ENCODE assay signal across 32 cellular contexts in genomic region chr17:71682174-71682494, GRCh38.
"Had no signal": no experiment of that assay in that cellular context is flagged by ENCODE, and none has a peak within 500 bp of the region (broad histone marks: within the 10 kb centered on the region; RNA-seq: fewer than 3 reads in every experiment).

No MANE protein-coding gene starts in this region.

- H3K4me3 ChIP-seq: adrenal gland, body of pancreas, breast epithelium had no signal

- DNase-seq: activated B cell treated with CpG ODN at 0.5 μM for 24 hours; activated CD4-positive, alpha-beta memory T cell treated with anti-CD3 and anti-CD28 coated beads for 36 hours; activated CD4-positive, alpha-beta T cell treated with anti-CD3 and anti-CD28 coated beads for 4 hours; activated CD4-positive, alpha-beta T cell treated with anti-CD3 and anti-CD28 coated beads, Interleukin-2, amount 10 ng/mL, durations not matched to agents 24 days and 14 days; activated CD4-positive, alpha-beta T cell treated with anti-CD3 and anti-CD28 coated beads, Interleukin-2, amount 50 U/mL, for 1 hour; activated CD4-positive, alpha-beta T cell treated with anti-CD3 and anti-CD28 coated beads, Interleukin-2, amount 50 U/mL, for 4 hours; activated CD4-positive, CD25-positive, alpha-beta regulatory T cell treated with anti-CD3 and anti-CD28 coated beads, Interleukin-2, amount 50 U/mL, for 72 hours; activated CD8-positive, alpha-beta memory T cell treated with anti-CD3 and anti-CD28 coated beads, Interleukin-2, amount 50 U/mL, for 4 hours; activated CD8-positive, alpha-beta T cell treated with anti-CD3 and anti-CD28 coated beads for 36 hours; activated effector memory CD4-positive, alpha-beta T cell treated with anti-CD3 and anti-CD28 coated beads, Interleukin-2, amount 50 U/mL, for 16 hours; activated gamma-delta T cell treated with Interleukin-2 at 50 U/mL for 16 hours; activated naive CD4-positive, alpha-beta T cell; activated naive CD4-positive, alpha-beta T cell treated with anti-CD3 and anti-CD28 coated beads for 36 hours; activated naive CD4-positive, alpha-beta T cell treated with anti-CD3 and anti-CD28 coated beads, Interleukin-2, amount 50 U/mL, for 16 hours; activated naive CD8-positive, alpha-beta T cell treated with anti-CD3 and anti-CD28 coated beads for 36 hours; activated T-cell treated with anti-CD3 and anti-CD28 coated beads for 4 hours; activated T-cell treated with anti-CD3 and anti-CD28 coated beads, Interleukin-2, amount 50 U/mL, for 1 hour; activated T-cell treated with anti-CD3 and anti-CD28 coated beads, Interleukin-2, amount 50 U/mL, for 4 hours; activated T-cell treated with anti-CD3 and anti-CD28 coated beads, Interleukin-2, amount 50 U/mL, for 72 hours; adrenal gland; amniotic stem cell; aorta; body of pancreas; brain microvascular endothelial cell; central memory CD4-positive, alpha-beta T cell; T-helper 1 cell; T-helper 2 cell; T-helper 9 cell had no signal

- H3K27me3 ChIP-seq: adrenal gland, body of pancreas, brain microvascular endothelial cell, breast epithelium had no signal

- H3K36me3 ChIP-seq: adrenal gland, brain microvascular endothelial cell had no signal

- H3K9me3 ChIP-seq: adrenal gland, body of pancreas, breast epithelium had no signal

- H3K4me1 ChIP-seq: adrenal gland, body of pancreas, breast epithelium had no signal

- H3K27ac ChIP-seq: adrenal gland, body of pancreas, brain microvascular endothelial cell, breast epithelium, VCaP had no signal

- ATAC-seq: activated CD8-positive, alpha-beta T cell treated with anti-CD3 and anti-CD28 coated beads for 36 hours; activated naive CD4-positive, alpha-beta T cell treated with anti-CD3 and anti-CD28 coated beads, Interleukin-2, amount 50 U/mL, for 72 hours; activated T-cell treated with anti-CD3 and anti-CD28 coated beads, Interleukin-2, amount 50 U/mL, for 4 hours; activated T-cell treated with anti-CD3 and anti-CD28 coated beads, Interleukin-2, amount 50 U/mL, for 72 hours; activated T-helper 17 cell treated with anti-CD3 and anti-CD28 coated beads, Interleukin-2, amount 50 U/mL, for 72 hours; body of pancreas had no signal
